ENCODE assay signal across 8 cellular contexts in genomic region chr20:36544134-36545018, GRCh38. TPM values are rescaled to one million over a fixed set of nuclear protein-coding genes. Genes with fewer than 3 reads are reported as not detected.
DNase-seq lines count a peak whose midpoint lies in the region; ATAC-seq and TF ChIP-seq lines count a peak whose summit lies in the region.

No MANE protein-coding gene starts in this region.

- peak; percentile 73 for DNase-seq in AG08396 (ENCODE audit: low spot score)
- DNase-seq in NCI-H82 treated with DMSO at 0.1 percent for 48 hours (lab: John Stamatoyannopoulos, UW; ENCODE audit: unreplicated experiment): peak; percentile 8
- DNase-seq in epithelial cell of esophagus (ENCODE audit: low read depth): peak; percentile 79
- no peak for DNase-seq in nephron progenitor cell
- no peak for DNase-seq in natural killer cell
- DNase-seq in effector memory CD8-positive, alpha-beta T cell: no peak

- TF ChIP-seq CTCF in epithelial cell of esophagus (IDR thresholded peaks at IDR 0.05; ENCODE audit: insufficient read depth, low read depth, low read length, missing control alignments) (no peak), nephron progenitor cell (IDR thresholded peaks at IDR 0.05) (no peak), natural killer cell (IDR thresholded peaks at IDR 0.05) (no peak)

- H3K27ac Mint-ChIP-seq in nephron progenitor cell: peak overlapping the region; percentile 65
- no peak overlapping the region for H3K27ac Mint-ChIP-seq in natural killer cell
- H3K27ac Mint-ChIP-seq in effector memory CD8-positive, alpha-beta T cell: no peak overlapping the region

- intact Hi-C loops in natural killer cell (cut with micrococcal nuclease): no loop called here

- H3K4me3 ChIP-seq in epithelial cell of esophagus (ENCODE audit: low read length): no peak overlapping the region

- no peak for ATAC-seq in HG03280 (IDR thresholded peaks at IDR 0.05; ENCODE audit: unreplicated experiment)
- ATAC-seq in natural killer cell: no peak
- ATAC-seq in HG02610 (IDR thresholded peaks at IDR 0.05; ENCODE audit: unreplicated experiment): no peak
- ATAC-seq in effector memory CD8-positive, alpha-beta T cell (replicated peaks): no peak

- H3K4me3 Mint-ChIP-seq in nephron progenitor cell (no peak overlapping the region), natural killer cell (no peak overlapping the region)
- no peak overlapping the region for H3K4me3 Mint-ChIP-seq in effector memory CD8-positive, alpha-beta T cell

- H3K4me1 Mint-ChIP-seq in nephron progenitor cell (peaks cover 46% of the 10 kb centered on the region), natural killer cell (peaks cover 0 to 9% of the 10 kb centered on the region in 2 donors)
- no peaks in the 10 kb centered on the region for H3K4me1 Mint-ChIP-seq in effector memory CD8-positive, alpha-beta T cell (ENCODE audit: low read depth in 2 of 2)

- peaks cover 15% of the 10 kb centered on the region for H3K36me3 Mint-ChIP-seq in nephron progenitor cell (ENCODE audit: low read depth)
- no peaks in the 10 kb centered on the region for H3K36me3 Mint-ChIP-seq in natural killer cell
- no peaks in the 10 kb centered on the region for H3K36me3 Mint-ChIP-seq in effector memory CD8-positive, alpha-beta T cell (ENCODE audit: insufficient read depth)

- H3K27me3 Mint-ChIP-seq in nephron progenitor cell (ENCODE audit: low read depth, poor library complexity) (peaks cover 6% of the 10 kb centered on the region), natural killer cell (ENCODE audit: low read depth in 2 of 2) (no peaks in the 10 kb centered on the region)
- no peaks in the 10 kb centered on the region for H3K27me3 Mint-ChIP-seq in effector memory CD8-positive, alpha-beta T cell

- H3K9me3 Mint-ChIP-seq in nephron progenitor cell: no peaks in the 10 kb centered on the region
- no peaks in the 10 kb centered on the region for H3K9me3 Mint-ChIP-seq in natural killer cell
- no peaks in the 10 kb centered on the region for H3K9me3 Mint-ChIP-seq in effector memory CD8-positive, alpha-beta T cell

RNA-seq across cellular contexts. Expression of gene MYL9, which starts 3.1 kb away (rescaled TPM):
- total RNA-seq in natural killer cell: 10 to 100 TPM in 1 of 3 donors, 1 to 10 TPM in 2; 2.7 to 13.5 (median 2.7) TPM

RNA-seq across cellular contexts. Expression of gene TGIF2, which starts 29.0 kb away (rescaled TPM):
- total RNA-seq in natural killer cell: 10 to 100 TPM; 19.9 to 28.5 (median 25.9) TPM

Comparison
In these comparisons a context has a peak if more than half of its experiments do, and no peak if none do; other contexts are left out.
1. DNase-seq: peak in AG08396 (single experiment), NCI-H82 treated with DMSO at 0.1 percent for 48 hours (single experiment) and epithelial cell of esophagus (single experiment); none in nephron progenitor cell (single experiment), natural killer cell (single experiment) and effector memory CD8-positive, alpha-beta T cell (0 of 3).